Comparison of ENCODE assay signal across 19 cellular contexts in genomic region chr1:3015744-3016143, GRCh38. TPM values are rescaled to one million over a fixed set of nuclear protein-coding genes. Genes with fewer than 3 reads are reported as not detected.
DNase-seq lines count a peak whose midpoint lies in the region; ATAC-seq and TF ChIP-seq lines count a peak whose summit lies in the region.
"Had no signal": no experiment of that assay in that cellular context is flagged by ENCODE, and none has a peak within 500 bp of the region (broad histone marks: within the 10 kb centered on the region; RNA-seq: fewer than 3 reads in every experiment).

No MANE protein-coding gene starts in this region.

- no peak for ATAC-seq in activated T-cell treated with anti-CD3 and anti-CD28 coated beads, Interleukin-2, amount 50 U/mL, for 4 hours
- ATAC-seq in left cardiac atrium = no peak
- no peak for ATAC-seq in sciatic nerve
- ATAC-seq in aorta (ENCODE audit: low FRiP score) = no peak
- ATAC-seq: A549 had no signal

- H3K4me1 ChIP-seq in left ventricle myocardium inferior = no peaks in the 10 kb centered on the region
- H3K4me1 ChIP-seq in aorta (ENCODE audit: control insufficient read depth in 1 of 2, insufficient read depth in 2 of 2, low read length in 2 of 2) = no peaks in the 10 kb centered on the region
- H3K4me1 ChIP-seq: A549, HAP-1 had no signal

- H3K9me3 ChIP-seq in left ventricle myocardium inferior (replicated peaks) = no peaks in the 10 kb centered on the region
- H3K9me3 ChIP-seq in aorta (ENCODE audit: control insufficient read depth, low read length) = no peaks in the 10 kb centered on the region
- H3K9me3 ChIP-seq: A549, BLaER1, HAP-1 had no signal

- intact Hi-C loops in left ventricle myocardium inferior (cut with micrococcal nuclease) = no loop called here
- intact Hi-C loops in left cardiac atrium (cut with DNase I) = loop anchor here in 1 of 2 donors (10.0 kb wide), 1 partner anchor 269 kb away; no protein-coding TSS in a partner anchor
- intact Hi-C loops in sciatic nerve (cut with DNase I) = no loop called here
- intact Hi-C loops in aorta (cut with DNase I) = loop anchor here in 1 of 2 donors (5.0 kb wide), 1 partner anchor 42 kb away; no protein-coding TSS in a partner anchor

- no peaks in the 10 kb centered on the region for H3K4me1 Mint-ChIP-seq in activated T-cell treated with anti-CD3 and anti-CD28 coated beads, Interleukin-2, amount 50 U/mL, for 4 hours (ENCODE audit: low read depth)
- H3K4me1 Mint-ChIP-seq: CD14-positive monocyte had no signal

- H3K36me3 ChIP-seq in left ventricle myocardium inferior (no peaks in the 10 kb centered on the region), aorta (ENCODE audit: control insufficient read depth in 1 of 2, insufficient read depth in 2 of 2, low read length in 1 of 2) (no peaks in the 10 kb centered on the region)
- H3K36me3 ChIP-seq: BLaER1, HAP-1 had no signal

- WGBS in aorta, 2 donors = 94 to 97% methylated on average over 5 of the region's 5 CpGs

- no peaks in the 10 kb centered on the region for H3K9me3 Mint-ChIP-seq in activated T-cell treated with anti-CD3 and anti-CD28 coated beads, Interleukin-2, amount 50 U/mL, for 4 hours

- H3K36me3 Mint-ChIP-seq in activated T-cell treated with anti-CD3 and anti-CD28 coated beads, Interleukin-2, amount 50 U/mL, for 4 hours (ENCODE audit: insufficient read depth) = no peaks in the 10 kb centered on the region
- H3K36me3 Mint-ChIP-seq: CD14-positive monocyte; CD4-positive, alpha-beta memory T cell had no signal

- H3K4me3 Mint-ChIP-seq in activated T-cell treated with anti-CD3 and anti-CD28 coated beads, Interleukin-2, amount 50 U/mL, for 4 hours = no peak overlapping the region
- H3K4me3 Mint-ChIP-seq: CD14-positive monocyte; CD4-positive, alpha-beta memory T cell had no signal

- DNase-seq in activated T-cell treated with anti-CD3 and anti-CD28 coated beads, Interleukin-2, amount 50 U/mL, for 1 hour = peak; percentile 13
- no peak for DNase-seq in activated T-cell treated with anti-CD3 and anti-CD28 coated beads, Interleukin-2, amount 50 U/mL, for 4 hours
- DNase-seq in left ventricle myocardium inferior = peak; percentile 1
- no peak for DNase-seq in left cardiac atrium
- DNase-seq in sciatic nerve (ENCODE audit: low spot score) = peak; percentile 38
- DNase-seq in aorta = peak; percentile 32 to 43
- DNase-seq in GF-D8 (lab: John Stamatoyannopoulos, UW) = no peak
- no peak for DNase-seq in NCI-H187 (lab: John Stamatoyannopoulos, UW)
- DNase-seq: CD4-positive, alpha-beta memory T cell; DMS153; DMS79 had no signal

- peaks cover 78% of the 10 kb centered on the region for H3K27me3 ChIP-seq in left ventricle myocardium inferior (ENCODE audit: low read depth)
- H3K27me3 ChIP-seq in aorta (ENCODE audit: control insufficient read depth in 1 of 2, insufficient read depth in 2 of 2, low read length in 1 of 2) = no peaks in the 10 kb centered on the region

- H3K27ac ChIP-seq in left ventricle myocardium inferior (replicated peaks) (no peak overlapping the region), aorta (ENCODE audit: low read depth in 1 of 2, low read length in 2 of 2) (no peak overlapping the region)
- H3K27ac ChIP-seq: 22Rv1, A549, BLaER1 had no signal

- H3K4me3 ChIP-seq in left ventricle myocardium inferior (no peak overlapping the region), aorta (ENCODE audit: low read length in 2 of 2) (no peak overlapping the region)
- H3K4me3 ChIP-seq: A549, BLaER1, HAP-1 had no signal

- no peak for TF ChIP-seq CTCF in left ventricle myocardium inferior (IDR thresholded peaks at IDR 0.05; ENCODE audit: borderline replicate concordance)

- H3K27me3 Mint-ChIP-seq in activated T-cell treated with anti-CD3 and anti-CD28 coated beads, Interleukin-2, amount 50 U/mL, for 4 hours (ENCODE audit: low read depth) = peaks cover 18% of the 10 kb centered on the region

RNA-seq across cellular contexts. Expression of gene ACTRT2, which starts 5.5 kb away (rescaled TPM):
- total RNA-seq in activated T-cell treated with anti-CD3 and anti-CD28 coated beads, Interleukin-2, amount 50 U/mL, for 4 hours = not detected
- total RNA-seq in left ventricle myocardium inferior (not detected), left cardiac atrium (not detected), sciatic nerve (not detected), aorta (not detected)
- polyA plus RNA-seq in aorta = not detected
- total RNA-seq: CD4-positive, alpha-beta memory T cell; Daoy; H1; HT-29 had no signal
- polyA plus RNA-seq: A549; CD14-positive monocyte; CD4-positive, alpha-beta memory T cell; H1 had no signal

RNA-seq across cellular contexts. Expression of gene PRDM16, which starts 53.3 kb away (rescaled TPM):
- under 1 TPM in 2 of 3 donors, not detected in 1; 0.05 to 0.22 TPM for total RNA-seq in activated T-cell treated with anti-CD3 and anti-CD28 coated beads, Interleukin-2, amount 50 U/mL, for 4 hours
- 16.6 TPM for total RNA-seq in left ventricle myocardium inferior
- total RNA-seq in left cardiac atrium = 1 to 10 TPM in 1 of 2 donors, under 1 TPM in 1; 0.99 to 1.2 TPM
- 31.3 TPM for total RNA-seq in sciatic nerve
- total RNA-seq in aorta = 10 to 100 TPM; 61.9 to 80.7 TPM
- 10 to 100 TPM in 1 of 2 donors, 1 to 10 TPM in 1; 5.0 to 21.1 TPM for polyA plus RNA-seq in aorta
- total RNA-seq: CD4-positive, alpha-beta memory T cell; HT-29 had no signal
- polyA plus RNA-seq: CD14-positive monocyte; CD4-positive, alpha-beta memory T cell had no signal

Comparison
In these comparisons a context has a peak if more than half of its experiments do, and no peak if none do; other contexts are left out.
1. DNase-seq: peak in activated T-cell treated with anti-CD3 and anti-CD28 coated beads, Interleukin-2, amount 50 U/mL, for 1 hour (single experiment), left ventricle myocardium inferior (single experiment), sciatic nerve (single experiment) and aorta (2 of 2); none in activated T-cell treated with anti-CD3 and anti-CD28 coated beads, Interleukin-2, amount 50 U/mL, for 4 hours (single experiment), left cardiac atrium (single experiment), GF-D8 (single experiment) and NCI-H187 (0 of 2).